Comparison of ENCODE assay signal across 9 cellular contexts in the genomic region with DNA sequence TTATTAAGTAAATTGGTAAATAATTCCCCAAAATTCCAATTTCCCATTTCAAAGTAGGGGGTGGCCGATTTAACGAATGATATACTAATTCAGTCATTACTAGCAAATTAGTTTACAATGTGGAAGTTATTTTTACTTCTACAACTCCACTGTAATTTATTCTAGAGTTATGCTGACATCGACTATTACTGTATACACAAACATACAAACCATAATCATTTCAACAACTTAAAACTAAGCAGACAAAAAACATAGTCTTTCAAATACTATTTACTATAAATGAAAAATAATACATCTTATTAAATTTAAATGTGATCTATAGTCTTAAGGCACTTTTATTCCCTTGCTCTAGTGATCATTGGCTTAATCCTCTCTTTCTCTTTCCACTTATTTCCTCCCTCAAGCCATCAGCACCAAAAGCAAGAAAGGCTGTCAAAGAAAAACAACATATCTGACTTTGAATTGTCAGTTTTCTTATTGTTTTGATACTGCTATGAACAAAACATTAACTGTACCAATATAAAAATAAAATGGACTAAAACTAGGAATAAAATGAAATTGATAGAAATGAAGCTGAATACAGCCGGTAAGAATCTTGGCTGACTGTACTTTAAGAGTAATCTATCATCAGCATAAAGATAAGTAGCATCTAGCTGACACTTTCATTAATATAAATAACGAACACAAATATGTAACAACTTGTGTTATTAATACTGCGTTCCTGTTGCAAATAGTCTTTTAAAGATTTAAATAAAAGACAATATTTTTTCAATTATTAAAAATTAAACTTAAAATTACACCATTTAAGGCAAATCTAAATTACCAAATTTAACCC. TPM values are rescaled to one million over a fixed set of nuclear protein-coding genes. Genes with fewer than 3 reads are reported as not detected.
DNase-seq lines count a peak whose midpoint lies in the region; ATAC-seq, FAIRE-seq and TF ChIP-seq lines count a peak whose summit lies in the region.
"Had no signal": no experiment of that assay in that cellular context is flagged by ENCODE, and none has a peak within 500 bp of the region (broad histone marks: within the 10 kb centered on the region; RNA-seq: fewer than 3 reads in every experiment).

No MANE protein-coding gene starts in this region.

- H3K9me3 ChIP-seq in HEK293 (ENCODE audit: control insufficient read depth, insufficient read depth, low read depth, low read length) (no peaks in the 10 kb centered on the region), right cardiac atrium (ENCODE audit: control insufficient read depth, low read length) (no peaks in the 10 kb centered on the region), smooth muscle cell (replicated peaks; ENCODE audit: low read depth) (no peaks in the 10 kb centered on the region)

- H2AFZ ChIP-seq in smooth muscle cell (ENCODE audit: low read depth): no peak overlapping the region

- in situ Hi-C loops in astrocyte of the cerebellum (cut with HindIII; ENCODE audit: low sequenced_read_pairs): no loop called here

- H3K27me3 ChIP-seq in right cardiac atrium (ENCODE audit: control insufficient read depth, insufficient read depth) (no peaks in the 10 kb centered on the region), smooth muscle cell (ENCODE audit: low read depth) (no peaks in the 10 kb centered on the region)

- H3F3A ChIP-seq in smooth muscle cell (ENCODE audit: low read depth): no peaks in the 10 kb centered on the region

- H3K27me3 Mint-ChIP-seq in natural killer cell (ENCODE audit: low read depth in 2 of 2): peaks cover 41 to 50% of the 10 kb centered on the region in 2 donors

- H3K4me1 Mint-ChIP-seq in natural killer cell: peaks cover 0 to 6% of the 10 kb centered on the region in 2 donors
- H3K4me1 Mint-ChIP-seq: central memory CD8-positive, alpha-beta T cell had no signal

- peaks cover 3% of the 10 kb centered on the region; the same call in 1 of the 2 replicates for H3K4me1 ChIP-seq in HEK293 (ENCODE audit: control insufficient read depth, insufficient read depth, low read length)
- H3K4me1 ChIP-seq in right cardiac atrium (ENCODE audit: control insufficient read depth, insufficient read depth, low read length): peaks cover 6% of the 10 kb centered on the region
- H3K4me1 ChIP-seq in smooth muscle cell (ENCODE audit: low read depth): peaks cover 26% of the 10 kb centered on the region

- H3K4me3 ChIP-seq in HEK293 (ENCODE audit: low read depth, low read length) (peak overlapping the region; percentile 65), astrocyte of the cerebellum (ENCODE audit: low read depth, low read length) (peak overlapping the region; percentile 80), right cardiac atrium (ENCODE audit: low read length) (peak overlapping the region; percentile 60), smooth muscle cell (peak overlapping the region; percentile 99)

- CTCF ChIA-PET in HEK293 (lab: Yijun Ruan, JAX): interaction anchor here (0.6 to 0.9 kb wide), 3 partner anchors 59 to 700 kb away, joined by 3 to 4 read pairs (median 3); no protein-coding TSS in a partner anchor

- no peaks in the 10 kb centered on the region for H3K9me3 Mint-ChIP-seq in natural killer cell
- H3K9me3 Mint-ChIP-seq: central memory CD8-positive, alpha-beta T cell had no signal

- H3K27ac Mint-ChIP-seq in natural killer cell: no peak overlapping the region

- TF ChIP-seq CTCF in HEK293 (tag by site-specific recombination; IDR thresholded peaks at IDR 0.05): no peak
- no peak for TF ChIP-seq CTCF in astrocyte of the cerebellum (IDR thresholded peaks at IDR 0.05; ENCODE audit: low read depth, low read length, missing control alignments)
- TF ChIP-seq CTCF in smooth muscle cell (IDR thresholded peaks at IDR 0.05; ENCODE audit: borderline replicate concordance, insufficient read depth, poor library complexity, severe bottlenecking): no peak
- no peak for TF ChIP-seq CTCF in natural killer cell (IDR thresholded peaks at IDR 0.05)

- peaks cover 82% of the 10 kb centered on the region for H3K79me2 ChIP-seq in smooth muscle cell (ENCODE audit: low read depth)

- WGBS in right cardiac atrium: 38% methylated on average over 6 of the region's 6 CpGs
- 66% methylated on average over 6 of the region's 6 CpGs for WGBS in smooth muscle cell (ENCODE audit: low lambda C conversion rate)

- ATAC-seq in right cardiac atrium (no peak), natural killer cell (no peak)

- H3K27ac ChIP-seq in HEK293 (ENCODE audit: extremely low read depth, low read depth, low read length) (no peak overlapping the region), right cardiac atrium (ENCODE audit: low read length) (no peak overlapping the region), smooth muscle cell (ENCODE audit: low read depth) (no peak overlapping the region)

- intact Hi-C loops in right cardiac atrium (cut with DNase I): loop anchor here in 1 of 4 donors (10.0 kb wide), 1 partner anchor 121 kb away; no protein-coding TSS in a partner anchor
- intact Hi-C loops in natural killer cell (cut with micrococcal nuclease): no loop called here

- no peak for FAIRE-seq in urothelium cell line (lab: Jason Lieb, UNC)

- H3K4me2 ChIP-seq in smooth muscle cell: peak overlapping the region; percentile 94

- no peak overlapping the region for H3K4me3 Mint-ChIP-seq in natural killer cell
- H3K4me3 Mint-ChIP-seq: central memory CD8-positive, alpha-beta T cell had no signal

- peak overlapping the region; percentile 82 for H3K9ac ChIP-seq in smooth muscle cell (ENCODE audit: low read depth)

- no peaks in the 10 kb centered on the region for H3K36me3 ChIP-seq in HEK293 (ENCODE audit: control insufficient read depth in 2 of 2, insufficient read depth in 1 of 2, low read length in 2 of 2)
- no peaks in the 10 kb centered on the region for H3K36me3 ChIP-seq in smooth muscle cell (ENCODE audit: low read depth)

- H3K36me3 Mint-ChIP-seq in natural killer cell: no peaks in the 10 kb centered on the region

- DNase-seq in astrocyte of the cerebellum (ENCODE audit: low read depth): no peak
- DNase-seq in right cardiac atrium: no peak
- DNase-seq in smooth muscle cell (lab: John Stamatoyannopoulos, UW; ENCODE audit: unreplicated experiment): no peak
- DNase-seq in activated naive CD4-positive, alpha-beta T cell treated with anti-CD3 and anti-CD28 coated beads, Interleukin-2, amount 50 U/mL, for 16 hours: no peak
- DNase-seq in activated T-cell treated with anti-CD3 and anti-CD28 coated beads, Interleukin-2, amount 50 U/mL, for 48 hours: no peak
- no peak for DNase-seq in urothelium cell line (ENCODE audit: low spot score)
- DNase-seq in natural killer cell: no peak

- H4K20me1 ChIP-seq in smooth muscle cell (ENCODE audit: low read depth): peaks cover 77% of the 10 kb centered on the region

- POLR2A ChIA-PET in HEK293 (lab: Yijun Ruan, JAX): no interaction called here

TF ChIP-seq in HEK293, 187 proteins besides CTCF, POLR2A, EP300 and RAD21 (continues in another document):
- TF ChIP-seq PRDM1 (tag by site-specific recombination; IDR thresholded peaks at IDR 0.05): peak; percentile 60
- 0 out of 2 replicates have a peak, but pooled peaks have one; percentile 8 for TF ChIP-seq ZBTB17 (tag by site-specific recombination; IDR thresholded peaks at IDR 0.05)
- no peak for TF ChIP-seq EGR2 (tag by site-specific recombination; IDR thresholded peaks at IDR 0.05; ENCODE audit: low read depth)
- TF ChIP-seq YY1 (tag by site-specific recombination; IDR thresholded peaks at IDR 0.05): no peak
- TF ChIP-seq ZNF555 (tag by site-specific recombination; conservative IDR thresholded peaks at IDR 0.05): no peak
- no peak for TF ChIP-seq GLI4 (tag by site-specific recombination; IDR thresholded peaks at IDR 0.05)
- TF ChIP-seq TRIM28 (IDR thresholded peaks at IDR 0.05; ENCODE audit: borderline replicate concordance, low read length): no peak
- TF ChIP-seq KLF16 (tag by site-specific recombination; IDR thresholded peaks at IDR 0.05): no peak
- TF ChIP-seq ZNF114 (tag by site-specific recombination; IDR thresholded peaks at IDR 0.05): no peak
- TF ChIP-seq, protein P1, sequence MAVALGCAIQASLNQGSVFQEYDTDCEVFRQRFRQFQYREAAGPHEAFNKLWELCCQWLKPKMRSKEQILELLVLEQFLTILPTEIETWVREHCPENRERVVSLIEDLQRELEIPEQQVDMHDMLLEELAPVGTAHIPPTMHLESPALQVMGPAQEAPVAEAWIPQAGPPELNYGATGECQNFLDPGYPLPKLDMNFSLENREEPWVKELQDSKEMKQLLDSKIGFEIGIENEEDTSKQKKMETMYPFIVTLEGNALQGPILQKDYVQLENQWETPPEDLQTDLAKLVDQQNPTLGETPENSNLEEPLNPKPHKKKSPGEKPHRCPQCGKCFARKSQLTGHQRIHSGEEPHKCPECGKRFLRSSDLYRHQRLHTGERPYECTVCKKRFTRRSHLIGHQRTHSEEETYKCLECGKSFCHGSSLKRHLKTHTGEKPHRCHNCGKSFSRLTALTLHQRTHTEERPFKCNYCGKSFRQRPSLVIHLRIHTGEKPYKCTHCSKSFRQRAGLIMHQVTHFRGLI (tag by site-specific recombination; IDR thresholded peaks at IDR 0.05): no peak
- TF ChIP-seq ZNF658 (tag by site-specific recombination; IDR thresholded peaks at IDR 0.05): no peak
- TF ChIP-seq ZNF391 (tag by site-specific recombination; IDR thresholded peaks at IDR 0.05; ENCODE audit: borderline replicate concordance, low read depth): no peak
- TF ChIP-seq ZNF549 (tag by site-specific recombination; IDR thresholded peaks at IDR 0.05): no peak
- TF ChIP-seq, protein P2, sequence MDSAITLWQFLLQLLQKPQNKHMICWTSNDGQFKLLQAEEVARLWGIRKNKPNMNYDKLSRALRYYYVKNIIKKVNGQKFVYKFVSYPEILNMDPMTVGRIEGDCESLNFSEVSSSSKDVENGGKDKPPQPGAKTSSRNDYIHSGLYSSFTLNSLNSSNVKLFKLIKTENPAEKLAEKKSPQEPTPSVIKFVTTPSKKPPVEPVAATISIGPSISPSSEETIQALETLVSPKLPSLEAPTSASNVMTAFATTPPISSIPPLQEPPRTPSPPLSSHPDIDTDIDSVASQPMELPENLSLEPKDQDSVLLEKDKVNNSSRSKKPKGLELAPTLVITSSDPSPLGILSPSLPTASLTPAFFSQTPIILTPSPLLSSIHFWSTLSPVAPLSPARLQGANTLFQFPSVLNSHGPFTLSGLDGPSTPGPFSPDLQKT (IDR thresholded peaks at IDR 0.05; ENCODE audit: borderline replicate concordance, low read depth, low read length): no peak
- 0 out of 2 replicates have a peak, but pooled peaks have one; percentile 24 for TF ChIP-seq ZFP37 (tag by site-specific recombination; IDR thresholded peaks at IDR 0.05)
- TF ChIP-seq ZNF768 (tag by site-specific recombination; IDR thresholded peaks at IDR 0.05): no peak
- TF ChIP-seq ZNF404 (tag by site-specific recombination; IDR thresholded peaks at IDR 0.05): no peak
- TF ChIP-seq ZNF777 (tag by site-specific recombination; IDR thresholded peaks at IDR 0.05; ENCODE audit: borderline replicate concordance): no peak
- TF ChIP-seq ZNF843 (tag by site-specific recombination; IDR thresholded peaks at IDR 0.05): no peak

RNA-seq across cellular contexts. Expression of a gene that starts 4.1 kb away (rescaled TPM):
- total RNA-seq in right cardiac atrium (10 to 100 TPM; 34.6 to 38.0 (median 36.8) TPM), smooth muscle cell (34.9 and 43.3 TPM in 2 replicates), natural killer cell (1 to 10 TPM in 1 of 3 donors, under 1 TPM in 2; 0.14 to 2.4 (median 0.77) TPM)
- polyA plus RNA-seq in right cardiac atrium (12.9 TPM), smooth muscle cell (14.8 and 16.5 TPM in 2 replicates)

Comparison
In these comparisons a context has a peak if more than half of its experiments do, and no peak if none do; other contexts are left out.
1. RNA of a gene that starts 4.1 kb away (total RNA-seq): 34.6 to 38.0 TPM in right cardiac atrium and 34.9 to 43.3 TPM in smooth muscle cell; 0.14 to 2.4 TPM in natural killer cell; every median in the first group is over 10 times any median in the second.
2. Peak in every context shown above with its lines, with median percentiles within 50 percentile points of each other: H3K4me3 ChIP-seq.